8 cellular contexts compared by ENCODE assay signal in the genomic region with DNA sequence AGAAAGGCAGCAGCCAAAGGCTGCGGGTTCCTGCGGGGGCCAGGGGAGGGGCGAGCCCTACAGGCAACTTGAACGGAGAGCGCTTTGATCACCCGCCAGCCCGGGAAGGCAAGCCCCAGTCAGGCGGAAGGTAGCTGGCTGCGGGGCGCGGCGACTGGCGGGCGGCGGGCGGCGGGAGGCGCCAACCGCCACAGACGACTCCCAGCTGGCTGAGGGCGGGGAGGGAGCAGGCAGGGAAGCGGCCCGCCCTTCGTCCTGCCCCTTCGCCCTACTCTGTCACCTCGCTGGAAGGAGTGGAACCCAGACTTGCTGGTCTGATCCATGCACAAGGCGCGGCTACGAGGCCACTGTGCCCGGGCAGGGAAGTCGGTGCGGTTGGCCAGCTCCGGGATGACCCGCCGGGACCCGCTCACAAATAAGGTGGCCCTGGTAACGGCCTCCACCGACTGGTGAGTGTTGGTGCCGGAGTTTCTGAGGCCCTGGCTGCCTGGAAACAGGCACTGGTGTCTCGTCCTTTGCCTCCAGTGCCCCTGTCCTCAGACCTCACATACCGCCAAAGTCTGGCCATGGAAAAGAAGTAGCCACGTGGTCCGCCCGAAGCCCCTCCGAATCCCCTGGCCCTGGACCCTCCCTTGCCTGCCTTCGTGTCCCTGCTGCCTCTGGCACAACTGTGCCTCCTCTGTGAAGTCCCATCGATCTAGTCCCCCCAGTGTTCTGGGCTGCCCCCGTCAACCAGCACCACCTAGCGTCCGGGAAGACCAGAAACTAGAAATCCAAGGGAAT. TPM values are rescaled to one million over a fixed set of nuclear protein-coding genes. Genes with fewer than 3 reads are reported as not detected.
DNase-seq lines count a peak whose midpoint lies in the region; ATAC-seq and TF ChIP-seq lines count a peak whose summit lies in the region.
"Not testable (repeated sequence)": the region's sequence is repeated elsewhere in the genome, so short reads cannot be mapped to it uniquely, and the experiment has no call there.

No MANE protein-coding gene starts in this region.

- H3K4me3 ChIP-seq in adrenal gland (peak overlapping the region in 2 of 4 donors; percentile 30 to 61), thoracic aorta (peak overlapping the region; percentile 87)

- intact Hi-C loops in adrenal gland (cut with DNase I); Right ventricle myocardium superior (cut with DNase I): not testable (repeated sequence)

- peak in 1 of 2 donors; percentile 47 for TF ChIP-seq POLR2A in adrenal gland (IDR thresholded peaks at IDR 0.05)

- ATAC-seq in HG02759 (IDR thresholded peaks at IDR 0.05; ENCODE audit: unreplicated experiment) (peak; percentile 63), Right ventricle myocardium superior (ENCODE audit: poor library complexity) (peak; percentile 97), thoracic aorta (ENCODE audit: insufficient number of reproducible peaks, low FRiP score, low read depth) (peak; percentile 67)

- DNase-seq in GM10266 (ENCODE audit: extremely low spot score) = peak; percentile 80
- DNase-seq in NCI-H1436 treated with DMSO at 0.1 percent for 48 hours (lab: John Stamatoyannopoulos, UW) = peak; percentile 40
- peak; percentile 36 to 81 for DNase-seq in SW 1271 (lab: John Stamatoyannopoulos, UW)
- DNase-seq in adrenal gland = peak; percentile 75 to 92 (median 83)
- peak; percentile 92 for DNase-seq in Right ventricle myocardium superior
- peak; percentile 62 for DNase-seq in occipital lobe (lab: John Stamatoyannopoulos, UW)
- peak; percentile 61 for DNase-seq in thoracic aorta (ENCODE audit: low spot score)

- H3K9me3 ChIP-seq in adrenal gland (replicated peaks in 1 of 3); thoracic aorta: not testable (repeated sequence)

- WGBS in adrenal gland, 4 donors = 0% methylated on average over 18 to 50 of the region's 50 CpGs

- TF ChIP-seq CTCF in GM10266 (IDR thresholded peaks at IDR 0.05; ENCODE audit: control insufficient read depth, insufficient read depth, low read depth, missing control alignments) = peak; percentile 78
- peak; percentile 46 to 89 (median 73) for TF ChIP-seq CTCF in adrenal gland (IDR thresholded peaks at IDR 0.05)
- TF ChIP-seq CTCF in thoracic aorta (IDR thresholded peaks at IDR 0.05) = peak; percentile 68

- H3K4me1 ChIP-seq in adrenal gland (replicated peaks in 1 of 2) = not testable (repeated sequence)
- H3K4me1 ChIP-seq in thoracic aorta (ENCODE audit: control insufficient read depth in 1 of 2, low read depth in 2 of 2) = peaks cover 0 to 12% of the 10 kb centered on the region in 2 donors

- H3K36me3 ChIP-seq in adrenal gland (replicated peaks in 1 of 2); thoracic aorta: not testable (repeated sequence)

- H3K27ac ChIP-seq in adrenal gland = peak overlapping the region; percentile 37 to 93 (median 73)
- H3K27ac ChIP-seq in thoracic aorta = peak overlapping the region; percentile 82 to 95

- H3K27me3 ChIP-seq in adrenal gland; thoracic aorta (replicated peaks; ENCODE audit: insufficient read depth): not testable (repeated sequence)

RNA-seq across cellular contexts. Expression of a gene that starts 15.4 kb away (rescaled TPM):
- total RNA-seq in adrenal gland (1 to 10 TPM in 2 of 8 donors, under 1 TPM in 5, not detected in 1; 0.17 to 1.1 (median 0.74) TPM), Right ventricle myocardium superior (0.08 TPM), occipital lobe (24.2 TPM), thoracic aorta (under 1 TPM in 1 of 2 donors, not detected in 1; 0.14 TPM)
- 1 to 10 TPM in 2 of 3 donors, under 1 TPM in 1; 0.73 to 5.8 (median 1.7) TPM for polyA plus RNA-seq in adrenal gland

RNA-seq across cellular contexts. Expression of a gene that starts 35.0 kb away (rescaled TPM):
- total RNA-seq in adrenal gland (1 to 10 TPM in 1 of 8 donors, under 1 TPM in 1, not detected in 6; 0.97 to 1.4 TPM), Right ventricle myocardium superior (not detected), occipital lobe (10.8 TPM), thoracic aorta (1 to 10 TPM; 1.3 to 2.4 TPM)
- under 1 TPM; 0.07 to 0.22 (median 0.16) TPM for polyA plus RNA-seq in adrenal gland

RNA-seq across cellular contexts. Expression of a gene that starts 47.6 kb away (rescaled TPM):
- total RNA-seq in adrenal gland (10 to 100 TPM; 14.8 to 56.4 (median 33.0) TPM), Right ventricle myocardium superior (17.7 TPM), occipital lobe (1.9 TPM), thoracic aorta (1 to 10 TPM; 5.5 to 6.9 TPM)
- 10 to 100 TPM; 41.5 to 52.3 (median 45.7) TPM for polyA plus RNA-seq in adrenal gland

RNA-seq across cellular contexts. Expression of a gene that starts 57.7 kb away (rescaled TPM):
- total RNA-seq in adrenal gland = 10 to 100 TPM in 7 of 8 donors, 1 to 10 TPM in 1; 9.8 to 37.0 (median 20.0) TPM
- polyA plus RNA-seq in adrenal gland = 10 to 100 TPM in 2 of 3 donors, 1 to 10 TPM in 1; 7.9 to 17.9 (median 10.5) TPM
- total RNA-seq in Right ventricle myocardium superior = 2.7 TPM
- total RNA-seq in occipital lobe = 1.1 TPM
- total RNA-seq in thoracic aorta = 10 to 100 TPM; 11.4 to 16.9 TPM

Comparison
In these comparisons a context has a peak if more than half of its experiments do, and no peak if none do; other contexts are left out.
1. DNase-seq: peak in every context shown above with its lines; median percentile 92 in Right ventricle myocardium superior; 83 in adrenal gland; 80 in GM10266; 62 in occipital lobe; 61 in thoracic aorta; 58 in SW 1271; 40 in NCI-H1436 treated with DMSO at 0.1 percent for 48 hours.
2. RNA of a gene that starts 15.4 kb away (total RNA-seq): 24.2 TPM in occipital lobe (single experiment); 0.17 to 1.1 TPM in adrenal gland, 0.14 TPM in thoracic aorta and 0.08 TPM in Right ventricle myocardium superior (single experiment); every median in the first group is over 10 times any median in the second.
3. Peak in every context shown above with its lines, with median percentiles within 50 percentile points of each other: CTCF ChIP-seq and ATAC-seq.